19 cellular contexts compared by ENCODE assay signal in the genomic region with DNA sequence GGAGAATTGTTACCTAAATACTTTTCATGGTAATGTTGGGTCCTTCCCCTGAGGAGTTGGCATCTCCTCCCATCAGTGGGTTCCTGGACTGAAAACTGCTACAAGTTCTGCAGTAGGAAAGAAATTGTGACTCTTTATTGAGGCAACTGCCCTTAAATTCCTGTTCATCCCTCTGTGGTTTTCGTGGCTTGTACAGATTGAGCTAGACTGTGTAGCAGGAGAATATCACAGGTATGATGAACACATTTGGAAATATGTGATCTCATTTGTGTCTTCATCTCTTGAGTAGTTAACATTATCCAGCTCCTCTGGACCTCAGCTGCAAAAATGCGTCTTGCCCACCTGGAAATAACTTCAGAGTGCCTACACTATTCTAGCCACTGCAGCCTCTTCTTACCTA.
A peak's percentile ranks its signal among the peaks of the same experiment; 100 is the strongest.
DNase-seq lines count a peak whose midpoint lies in the region; ATAC-seq and TF ChIP-seq lines count a peak whose summit lies in the region.
"Had no signal": no experiment of that assay in that cellular context is flagged by ENCODE, and none has a peak within 500 bp of the region (broad histone marks: within the 10 kb centered on the region; RNA-seq: fewer than 3 reads in every experiment).

No MANE protein-coding gene starts in this region.

- in situ Hi-C loops in brain microvascular endothelial cell (cut with HindIII; ENCODE audit: low pct_ligation_motif_present, low sequenced_read_pairs): no loop called here

- peaks cover 25% of the 10 kb centered on the region for H3K36me3 Mint-ChIP-seq in activated CD4-positive, alpha-beta T cell treated with anti-CD3 and anti-CD28 coated beads, Interleukin-2, amount 10 ng/mL, durations not matched to agents 24 days and 14 days (ENCODE audit: low read depth)

- no peak overlapping the region for H3K4me3 ChIP-seq in brain microvascular endothelial cell (ENCODE audit: low read depth, low read length)
- H3K4me3 ChIP-seq: A549, sigmoid colon had no signal

- peaks cover 36% of the 10 kb centered on the region for H3K4me1 Mint-ChIP-seq in activated CD4-positive, alpha-beta T cell treated with anti-CD3 and anti-CD28 coated beads, Interleukin-2, amount 10 ng/mL, durations not matched to agents 24 days and 14 days

- ATAC-seq in HG02763 (IDR thresholded peaks at IDR 0.05; ENCODE audit: unreplicated experiment): no peak
- ATAC-seq: A549; activated CD4-positive, CD25-positive, alpha-beta regulatory T cell treated with anti-CD3 and anti-CD28 coated beads, Interleukin-2, amount 50 U/mL, for 24 hours; stimulated activated naive B cell treated with anti-CD40 and anti-IgM and Interleukin-4, amounts not matched to agents 10 μg/mL and 1 μg/mL and 100 μg/mL, for 72 hours had no signal

- DNase-seq in activated CD4-positive, alpha-beta T cell treated with anti-CD3 and anti-CD28 coated beads, Interleukin-2, amount 10 ng/mL, durations not matched to agents 24 days and 14 days: no peak
- DNase-seq in activated CD4-positive, alpha-beta T cell treated with anti-CD3 and anti-CD28 coated beads for 48 hours: no peak
- DNase-seq in NCI-H226 (peak; percentile 82), brain microvascular endothelial cell (peak; percentile 67), renal cortical epithelial cell (ENCODE audit: low read depth) (peak; percentile 69), NCI-H510A treated with DMSO at 0.1 percent for 48 hours (lab: John Stamatoyannopoulos, UW) (no peak)
- DNase-seq in activated CD4-positive, alpha-beta T cell treated with anti-CD3 and anti-CD28 coated beads, Interleukin-2, amount 50 U/mL, for 1 hour: no peak
- DNase-seq: amniotic stem cell; Caco-2; effector CD4-positive, alpha-beta T cell; mesendoderm; NCI-H1436 treated with DMSO at 0.1 percent for 48 hours; sigmoid colon; stimulated activated naive B cell treated with anti-CD40 and anti-IgM and Interleukin-4, amounts not matched to agents 10 μg/mL and 1 μg/mL and 100 μg/mL, for 72 hours; SW 1271 had no signal

- intact Hi-C loops in activated CD4-positive, alpha-beta T cell treated with anti-CD3 and anti-CD28 coated beads, Interleukin-2, amount 10 ng/mL, durations not matched to agents 24 days and 14 days (cut with micrococcal nuclease): no loop called here

- peaks cover 15% of the 10 kb centered on the region for H3K9me3 Mint-ChIP-seq in activated CD4-positive, alpha-beta T cell treated with anti-CD3 and anti-CD28 coated beads, Interleukin-2, amount 10 ng/mL, durations not matched to agents 24 days and 14 days

- H3K4me3 Mint-ChIP-seq in activated CD4-positive, alpha-beta T cell treated with anti-CD3 and anti-CD28 coated beads, Interleukin-2, amount 10 ng/mL, durations not matched to agents 24 days and 14 days: peak overlapping the region; percentile 12
- H3K4me3 Mint-ChIP-seq: stimulated activated naive B cell treated with anti-CD40 and anti-IgM and Interleukin-4, amounts not matched to agents 10 μg/mL and 1 μg/mL and 100 μg/mL, for 72 hours had no signal

- TF ChIP-seq CTCF in brain microvascular endothelial cell (IDR thresholded peaks at IDR 0.05; ENCODE audit: low read depth, low read length, missing control alignments): no peak

- no peaks in the 10 kb centered on the region for H3K27me3 Mint-ChIP-seq in activated CD4-positive, alpha-beta T cell treated with anti-CD3 and anti-CD28 coated beads, Interleukin-2, amount 10 ng/mL, durations not matched to agents 24 days and 14 days

- peak overlapping the region; percentile 41 for H3K27ac ChIP-seq in brain microvascular endothelial cell
- H3K27ac ChIP-seq: A549, neutrophil, sigmoid colon had no signal

- no peaks in the 10 kb centered on the region for H3K27me3 ChIP-seq in brain microvascular endothelial cell (replicated peaks)
- H3K27me3 ChIP-seq: neutrophil, sigmoid colon had no signal

- H3K27ac Mint-ChIP-seq in activated CD4-positive, alpha-beta T cell treated with anti-CD3 and anti-CD28 coated beads, Interleukin-2, amount 10 ng/mL, durations not matched to agents 24 days and 14 days: peak overlapping the region; percentile 57
- H3K27ac Mint-ChIP-seq: stimulated activated naive B cell treated with anti-CD40 and anti-IgM and Interleukin-4, amounts not matched to agents 10 μg/mL and 1 μg/mL and 100 μg/mL, for 72 hours had no signal

- H3K36me3 ChIP-seq in brain microvascular endothelial cell (replicated peaks): no peaks in the 10 kb centered on the region
- H3K36me3 ChIP-seq: neutrophil, sigmoid colon had no signal

Comparison
In these comparisons a context has a peak if more than half of its experiments do, and no peak if none do; other contexts are left out.
1. DNase-seq: peak in NCI-H226 (single experiment), brain microvascular endothelial cell (single experiment) and renal cortical epithelial cell (single experiment); none in activated CD4-positive, alpha-beta T cell treated with anti-CD3 and anti-CD28 coated beads, Interleukin-2, amount 10 ng/mL, durations not matched to agents 24 days and 14 days (single experiment), activated CD4-positive, alpha-beta T cell treated with anti-CD3 and anti-CD28 coated beads for 48 hours (single experiment), NCI-H510A treated with DMSO at 0.1 percent for 48 hours (single experiment) and activated CD4-positive, alpha-beta T cell treated with anti-CD3 and anti-CD28 coated beads, Interleukin-2, amount 50 U/mL, for 1 hour (single experiment).